8 cellular contexts compared by ENCODE assay signal in genomic region chr12:15788266-15789214, GRCh38. TPM values are rescaled to one million over a fixed set of nuclear protein-coding genes. Genes with fewer than 3 reads are reported as not detected.
DNase-seq lines count a peak whose midpoint lies in the region; ATAC-seq and TF ChIP-seq lines count a peak whose summit lies in the region.

No MANE protein-coding gene starts in this region.

- H3K36me3 ChIP-seq in GM06990 (ENCODE audit: control insufficient read depth, insufficient read depth, low read length) (no peaks in the 10 kb centered on the region), HUES6 (ENCODE audit: control insufficient read depth, insufficient read depth, low read length) (no peaks in the 10 kb centered on the region)

- ATAC-seq in GM21717 (IDR thresholded peaks at IDR 0.05; ENCODE audit: unreplicated experiment) (peak; percentile 31), SK-N-SH treated with all-trans-retinoic acid at 6 μM for 48 hours (peak; percentile 72), left lobe of liver (peak; percentile 60)

- H3K27ac ChIP-seq in HUES6 (ENCODE audit: low read depth, low read length) (no peak overlapping the region), coronary artery (peak overlapping the region; percentile 91)

- peaks cover 9% of the 10 kb centered on the region; the same call in 1 of the 2 replicates for H3K4me1 ChIP-seq in HUES6 (ENCODE audit: control insufficient read depth, insufficient read depth, low read length)

- no peak for TF ChIP-seq CTCF in GM06990 (IDR thresholded peaks at IDR 0.05; ENCODE audit: insufficient read depth, low read length, poor library complexity, severe bottlenecking)
- no peak for TF ChIP-seq CTCF in coronary artery (IDR thresholded peaks at IDR 0.05)

- DNase-seq in GM06990 (ENCODE audit: extremely low read depth, insufficient read length): no peak
- peak; percentile 83 for DNase-seq in coronary artery (ENCODE audit: low spot score)
- DNase-seq in left lobe of liver (ENCODE audit: low spot score): peak; percentile 55
- DNase-seq in stimulated activated CD8-positive, alpha-beta memory T cell treated with anti-CD3 and anti-CD28 coated beads, Interleukin-12 subunit alpha, Interleukin-12 subunit beta, amount 100 ng/mL, for 4 hours (ENCODE audit: low read depth): peak; percentile 1
- DNase-seq in NCI-H1436 treated with DMSO at 0.1 percent for 48 hours (lab: John Stamatoyannopoulos, UW): no peak

- H3K4me3 ChIP-seq in GM06990 (replicated peaks; ENCODE audit: low read depth, low read length): peak overlapping the region; percentile 60
- peak overlapping the region; percentile 74 for H3K4me3 ChIP-seq in HUES6 (ENCODE audit: low read depth, low read length)
- H3K4me3 ChIP-seq in coronary artery: peak overlapping the region; percentile 87

- peak overlapping the region; percentile 57 for H3K9ac ChIP-seq in HUES6 (ENCODE audit: low read length)

- H3K9me3 ChIP-seq in HUES6 (ENCODE audit: control insufficient read depth, insufficient read depth, low read depth, low read length): no peaks in the 10 kb centered on the region

- H3K27me3 ChIP-seq in GM06990 (replicated peaks; ENCODE audit: control insufficient read depth, insufficient read depth, low read length) (0 out of 2 replicates have a peak, but pooled peaks cover 2% of the 10 kb centered on the region), HUES6 (ENCODE audit: control insufficient read depth, insufficient read depth, low read length) (peaks cover 58% of the 10 kb centered on the region)

TF ChIP-seq in SK-N-SH treated with all-trans-retinoic acid at 6 μM for 48 hours, 23 proteins besides CTCF, POLR2A, EP300 and RAD21:
- TF ChIP-seq ZFP30 (CRISPR knock-in tag; IDR thresholded peaks at IDR 0.05) (no peak), RARB (CRISPR knock-in tag; IDR thresholded peaks at IDR 0.05) (no peak), ZNF70 (CRISPR knock-in tag; IDR thresholded peaks at IDR 0.05) (no peak), CSRNP3 (CRISPR knock-in tag; IDR thresholded peaks at IDR 0.05) (no peak), TSHZ2 (CRISPR knock-in tag; IDR thresholded peaks at IDR 0.05) (no peak), CSDC2 (CRISPR knock-in tag; IDR thresholded peaks at IDR 0.05) (no peak), ZFP3 (CRISPR knock-in tag; IDR thresholded peaks at IDR 0.05) (no peak)

RNA-seq across cellular contexts. Expression of gene EPS8, which starts 0.6 kb away (rescaled TPM):
- total RNA-seq in left lobe of liver: 27.0 TPM

Comparison
In these comparisons a context has a peak if more than half of its experiments do, and no peak if none do; other contexts are left out.
1. DNase-seq: peak in coronary artery (single experiment), left lobe of liver (single experiment) and stimulated activated CD8-positive, alpha-beta memory T cell treated with anti-CD3 and anti-CD28 coated beads, Interleukin-12 subunit alpha, Interleukin-12 subunit beta, amount 100 ng/mL, for 4 hours (single experiment); none in GM06990 (single experiment) and NCI-H1436 treated with DMSO at 0.1 percent for 48 hours (single experiment).
2. Peak in every context shown above with its lines, with median percentiles within 50 percentile points of each other: H3K4me3 ChIP-seq and ATAC-seq.